9 cellular contexts compared by ENCODE assay signal in genomic region chr19:10752237-10752912, GRCh38. TPM values are rescaled to one million over a fixed set of nuclear protein-coding genes. Genes with fewer than 3 reads are reported as not detected.
DNase-seq lines count a peak whose midpoint lies in the region; ATAC-seq and TF ChIP-seq lines count a peak whose summit lies in the region.
"Had no signal": no experiment of that assay in that cellular context is flagged by ENCODE, and none has a peak within 500 bp of the region (broad histone marks: within the 10 kb centered on the region; RNA-seq: fewer than 3 reads in every experiment).

No MANE protein-coding gene starts in this region.

- H3K4me1 ChIP-seq in Panc1 (ENCODE audit: control insufficient read depth, insufficient read depth, low read length) (peaks cover 40% of the 10 kb centered on the region), body of pancreas (peaks cover 57% of the 10 kb centered on the region), left lung (peaks cover 36 to 99% of the 10 kb centered on the region in 2 donors)

- DNase-seq in Panc1 (ENCODE audit: low read depth, low spot score) (no peak), body of pancreas (no peak), left lung (no peak), HEK293T (ENCODE audit: extremely low spot score) (no peak), NCI-H1417 treated with DMSO at 0.1 percent for 48 hours (lab: John Stamatoyannopoulos, UW) (no peak)
- DNase-seq: MG63 had no signal

- no peak for TF ChIP-seq POLR2A in body of pancreas (IDR thresholded peaks at IDR 0.05)

- intact Hi-C loops in Panc1 (cut with micrococcal nuclease; ENCODE audit: unreplicated experiment) (no loop called here), body of pancreas (cut with DNase I) (no loop called here), left lung (cut with DNase I) (no loop called here)

- no peak overlapping the region for H3K4me3 ChIP-seq in Panc1 (ENCODE audit: low read depth in 2 of 2, low read length in 2 of 2)
- H3K4me3 ChIP-seq in body of pancreas, result no peak overlapping the region
- H3K4me3 ChIP-seq in left lung, result no peak overlapping the region
- H3K4me3 ChIP-seq in skin epidermis, result no peak overlapping the region
- H3K4me3 ChIP-seq: MG63 had no signal

- H3K27me3 ChIP-seq in Panc1 (ENCODE audit: control insufficient read depth, insufficient read depth, low read length), result no peaks in the 10 kb centered on the region
- no peaks in the 10 kb centered on the region for H3K27me3 ChIP-seq in body of pancreas
- H3K27me3 ChIP-seq in left lung, result no peaks in the 10 kb centered on the region
- H3K27me3 ChIP-seq: MG63 had no signal

- no peaks in the 10 kb centered on the region for H3K9me3 ChIP-seq in Panc1 (ENCODE audit: control insufficient read depth, insufficient read depth, low read depth, low read length)
- H3K9me3 ChIP-seq in body of pancreas, result no peaks in the 10 kb centered on the region
- no peaks in the 10 kb centered on the region for H3K9me3 ChIP-seq in left lung
- H3K9me3 ChIP-seq: MG63 had no signal

- in situ Hi-C loops in Panc1 (cut with HindIII; ENCODE audit: low pct_unique_long_range_greater_than_20kb, low sequenced_read_pairs), result no loop called here

- POLR2A ChIA-PET in Panc1 (lab: Charles Lee), result no interaction called here
- POLR2A ChIA-PET in HEK293T (lab: Yijun Ruan, JAX), result no interaction called here

- H3K36me3 ChIP-seq in Panc1 (ENCODE audit: control insufficient read depth, insufficient read depth, low read length) (no peaks in the 10 kb centered on the region), body of pancreas (replicated peaks in 1 of 2; ENCODE audit: insufficient read depth in 1 of 2, low read depth in 2 of 2) (no peaks in the 10 kb centered on the region), left lung (no peaks in the 10 kb centered on the region)

- TSS peak; percentile 57 for BruUV-seq in Panc1 (replicated peaks; lab: Mats Ljungman, UMichigan)

- CTCF ChIA-PET in Panc1 (lab: Charles Lee), result no interaction called here
- CTCF ChIA-PET in HEK293T (lab: Yijun Ruan, JAX), result no interaction called here

- TF ChIP-seq CTCF in Panc1 (IDR thresholded peaks at IDR 0.05), result no peak
- TF ChIP-seq CTCF in body of pancreas (IDR thresholded peaks at IDR 0.05), result no peak
- TF ChIP-seq CTCF in left lung (IDR thresholded peaks at IDR 0.05), result no peak

- ATAC-seq in Panc1, result no peak
- ATAC-seq in body of pancreas, result no peak
- ATAC-seq in left lung, result no peak
- ATAC-seq in GM21360 (IDR thresholded peaks at IDR 0.05; ENCODE audit: unreplicated experiment), result no peak
- no peak for ATAC-seq in esophagus mucosa

- H3K27ac ChIP-seq in Panc1 (ENCODE audit: low read length) (no peak overlapping the region; the same call in 1 of the 2 replicates), body of pancreas (peak overlapping the region; percentile 26 to 91 (median 88)), left lung (peak overlapping the region; percentile 87 to 92), skin epidermis (peak overlapping the region in 13 of 21 experiments; percentile 1 to 76 (median 66))

- WGBS in body of pancreas, 2 donors, result 92 to 95% methylated on average over 5 to 8 of the region's 8 CpGs

TF ChIP-seq in HEK293T, 16 proteins besides CTCF, POLR2A, EP300 and RAD21:
- TF ChIP-seq NFRKB (IDR thresholded peaks at IDR 0.05) (no peak), HDGF (IDR thresholded peaks at IDR 0.05; ENCODE audit: borderline replicate concordance) (no peak), FOXM1 (IDR thresholded peaks at IDR 0.05; ENCODE audit: borderline replicate concordance) (no peak), PKNOX1 (IDR thresholded peaks at IDR 0.05) (no peak), ARNT (IDR thresholded peaks at IDR 0.05) (no peak), BHLHE40 (IDR thresholded peaks at IDR 0.05; ENCODE audit: borderline replicate concordance) (no peak), CTBP1 (IDR thresholded peaks at IDR 0.05; ENCODE audit: borderline replicate concordance) (no peak), SUZ12 (IDR thresholded peaks at IDR 0.05) (no peak), ELF4 (IDR thresholded peaks at IDR 0.05) (no peak), SP1 (IDR thresholded peaks at IDR 0.05) (no peak), L3MBTL2 (conservative IDR thresholded peaks at IDR 0.05) (no peak), LEF1 (IDR thresholded peaks at IDR 0.05; ENCODE audit: borderline replicate concordance) (no peak), FOXA1 (IDR thresholded peaks at IDR 0.05) (no peak), ZNF384 (IDR thresholded peaks at IDR 0.05) (no peak), FOXK2 (IDR thresholded peaks at IDR 0.05) (no peak), TARDBP (IDR thresholded peaks at IDR 0.05) (no peak)

RNA-seq across cellular contexts. Expression of gene DNM2, which starts 34.5 kb away (rescaled TPM):
- total RNA-seq in Panc1 (2021; ENCODE audit: unreplicated experiment) (125 TPM), body of pancreas (100 to 1,000 TPM in 1 of 2 donors, 10 to 100 TPM in 1; 98.6 to 158 TPM), left lung (100 to 1,000 TPM; 195 to 268 TPM), esophagus mucosa (79.8 TPM)
- polyA plus RNA-seq in Panc1 (2012; ENCODE audit: insufficient read length), result 163 TPM

RNA-seq across cellular contexts. Expression of gene QTRT1, which starts 51.1 kb away (rescaled TPM):
- total RNA-seq in Panc1 (2021; ENCODE audit: unreplicated experiment) (69.9 TPM), body of pancreas (10 to 100 TPM; 71.6 to 89.7 TPM), left lung (10 to 100 TPM; 29.0 to 40.9 TPM), esophagus mucosa (30.5 TPM)
- 67.0 TPM for polyA plus RNA-seq in Panc1 (2012; ENCODE audit: insufficient read length)
